In the genomic region with DNA sequence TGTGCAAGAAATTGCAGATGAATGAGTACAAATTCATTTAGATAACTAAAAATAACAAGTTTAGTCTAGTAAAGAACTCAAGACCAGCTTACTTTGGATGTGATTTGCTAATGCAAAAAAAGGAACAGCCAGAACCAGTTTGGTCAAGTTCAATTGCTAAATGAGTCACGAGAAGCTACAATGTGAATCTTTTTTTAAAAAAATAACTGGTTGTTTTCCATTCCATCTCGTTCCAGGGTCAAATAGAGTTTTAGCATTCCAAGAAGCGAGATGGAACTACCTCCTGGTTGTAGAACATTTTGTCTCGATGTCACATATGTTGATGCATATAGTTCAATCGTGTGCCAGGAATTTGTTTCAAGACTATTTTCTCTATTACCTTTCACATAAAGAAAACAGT, we compare ENCODE assay signal across 14 cellular contexts.
DNase-seq lines count a peak whose midpoint lies in the region; ATAC-seq and TF ChIP-seq lines count a peak whose summit lies in the region.
"Had no signal": no experiment of that assay in that cellular context is flagged by ENCODE, and none has a peak within 500 bp of the region (broad histone marks: within the 10 kb centered on the region; RNA-seq: fewer than 3 reads in every experiment).

No MANE protein-coding gene starts in this region.

- POLR2A ChIA-PET in MCF 10A (lab: Yijun Ruan, JAX), result interaction anchor here (0.8 kb wide), 1 partner anchor 24 kb away, joined by 4 read pairs; no protein-coding TSS in a partner anchor

- DNase-seq in MCF 10A (ENCODE audit: unreplicated experiment), result peak; percentile 62
- DNase-seq in breast epithelium (ENCODE audit: low spot score in 2 of 2), result no peak
- peak; percentile 99 for DNase-seq in choroid plexus epithelial cell (ENCODE audit: low read depth)
- no peak for DNase-seq in mesenchymal stem cell
- DNase-seq in vagina (ENCODE audit: extremely low spot score in 2 of 2), result no peak
- DNase-seq in right cardiac atrium, result no peak
- no peak for DNase-seq in Ammon's horn (ENCODE audit: low spot score)
- no peak for DNase-seq in activated T-cell treated with anti-CD3 and anti-CD28 coated beads, Interleukin-2, amount 50 U/mL, for 1 hour
- DNase-seq: COR-L47; endodermal cell; hypothalamus; left lung; stimulated activated CD4-positive, alpha-beta T cell treated with anti-CD3 and anti-CD28 coated beads, Interleukin-4, amount 100 ng/mL, for 24 hours had no signal

- peak overlapping the region; percentile 77 for H3K27ac Mint-ChIP-seq in MCF 10A (ENCODE audit: low read depth, unreplicated experiment)
- H3K27ac Mint-ChIP-seq: brain, endodermal cell had no signal

- H3K36me3 Mint-ChIP-seq in MCF 10A (ENCODE audit: insufficient read depth, unreplicated experiment), result no peaks in the 10 kb centered on the region
- H3K36me3 Mint-ChIP-seq: brain had no signal

- no peak overlapping the region for H2AFZ ChIP-seq in mesenchymal stem cell (ENCODE audit: low read depth, low read length)

- H3K9me3 ChIP-seq in breast epithelium (no peaks in the 10 kb centered on the region), mesenchymal stem cell (ENCODE audit: control insufficient read depth, low read length) (no peaks in the 10 kb centered on the region), vagina (no peaks in the 10 kb centered on the region), right cardiac atrium (ENCODE audit: control insufficient read depth, low read length) (no peaks in the 10 kb centered on the region)
- H3K9me3 ChIP-seq: left lung had no signal

- ATAC-seq in right cardiac atrium, result no peak
- ATAC-seq: left lung had no signal

- no peak overlapping the region for H3K14ac ChIP-seq in mesenchymal stem cell (ENCODE audit: low read length in 2 of 2)

- peaks cover 12% of the 10 kb centered on the region for H3K4me1 Mint-ChIP-seq in MCF 10A (ENCODE audit: insufficient read depth, unreplicated experiment)
- H3K4me1 Mint-ChIP-seq: brain had no signal

- H3K23ac ChIP-seq in mesenchymal stem cell (ENCODE audit: low read length in 2 of 2), result no peak overlapping the region

- TF ChIP-seq POLR2A in breast epithelium (IDR thresholded peaks at IDR 0.05) (no peak), vagina (IDR thresholded peaks at IDR 0.05) (no peak)

- no peak overlapping the region for H3K4ac ChIP-seq in mesenchymal stem cell (ENCODE audit: low read depth in 1 of 2, low read length in 2 of 2)

- H3K9me3 Mint-ChIP-seq in MCF 10A (ENCODE audit: unreplicated experiment), result no peaks in the 10 kb centered on the region
- H3K9me3 Mint-ChIP-seq: brain had no signal

- CTCF ChIA-PET in MCF 10A (lab: Yijun Ruan, JAX), result interaction anchor here (0.6 to 1.7 kb wide), 3 partner anchors 57 to 520 kb away, joined by 3 to 5 read pairs (median 5); no protein-coding TSS in a partner anchor

- no peak overlapping the region for H4K91ac ChIP-seq in mesenchymal stem cell (ENCODE audit: low read length)

- no peaks in the 10 kb centered on the region for H3K79me1 ChIP-seq in mesenchymal stem cell (replicated peaks; ENCODE audit: low read length, poor library complexity, severe bottlenecking)

- peak overlapping the region; percentile 61 for H3K9ac ChIP-seq in mesenchymal stem cell (ENCODE audit: low read length)

- H3K27me3 ChIP-seq in breast epithelium (no peaks in the 10 kb centered on the region), mesenchymal stem cell (ENCODE audit: control insufficient read depth in 1 of 2, insufficient read depth in 1 of 2, low read length in 2 of 2) (no peaks in the 10 kb centered on the region), vagina (no peaks in the 10 kb centered on the region), right cardiac atrium (ENCODE audit: control insufficient read depth, insufficient read depth) (no peaks in the 10 kb centered on the region)
- H3K27me3 ChIP-seq: left lung had no signal

- H2BK15ac ChIP-seq in mesenchymal stem cell (ENCODE audit: low read depth, poor library complexity, severe bottlenecking), result no peak overlapping the region

- H3K4me1 ChIP-seq in breast epithelium (no peaks in the 10 kb centered on the region), mesenchymal stem cell (ENCODE audit: control insufficient read depth, insufficient read depth, low read depth, low read length) (no peaks in the 10 kb centered on the region), vagina (peaks cover 18% of the 10 kb centered on the region), right cardiac atrium (ENCODE audit: control insufficient read depth, insufficient read depth, low read length) (no peaks in the 10 kb centered on the region)
- H3K4me1 ChIP-seq: left lung had no signal

- H4K8ac ChIP-seq in mesenchymal stem cell (ENCODE audit: low read length), result no peak overlapping the region

- H2BK12ac ChIP-seq in mesenchymal stem cell (ENCODE audit: low read length in 2 of 2), result no peak overlapping the region

- intact Hi-C loops in MCF 10A (cut with micrococcal nuclease) (no loop called here), breast epithelium (cut with DNase I; ENCODE audit: low total_unique reads) (no loop called here), vagina (cut with DNase I) (no loop called here), right cardiac atrium (cut with DNase I) (no loop called here)

- H3K18ac ChIP-seq in mesenchymal stem cell (ENCODE audit: low read depth in 1 of 2, low read length in 2 of 2), result no peak overlapping the region

- H3K27ac ChIP-seq in breast epithelium, result no peak overlapping the region
- H3K27ac ChIP-seq in mesenchymal stem cell (ENCODE audit: low read length, poor library complexity, severe bottlenecking), result no peak overlapping the region
- H3K27ac ChIP-seq in vagina, result peak overlapping the region; percentile 47
- H3K27ac ChIP-seq in right cardiac atrium (ENCODE audit: low read length), result no peak overlapping the region
- H3K27ac ChIP-seq: left lung had no signal

- H2BK5ac ChIP-seq in mesenchymal stem cell (ENCODE audit: low read depth, low read length, poor library complexity, severe bottlenecking), result no peak overlapping the region

- no peak overlapping the region for H3K4me3 ChIP-seq in breast epithelium
- H3K4me3 ChIP-seq in choroid plexus epithelial cell (ENCODE audit: low read depth, low read length), result no peak overlapping the region
- H3K4me3 ChIP-seq in mesenchymal stem cell (ENCODE audit: insufficient read depth in 1 of 2, low read depth in 1 of 2, low read length in 2 of 2), result no peak overlapping the region
- no peak overlapping the region for H3K4me3 ChIP-seq in vagina
- no peak overlapping the region for H3K4me3 ChIP-seq in right cardiac atrium (ENCODE audit: low read length)
- H3K4me3 ChIP-seq: left lung had no signal

- H3K36me3 ChIP-seq in breast epithelium (no peaks in the 10 kb centered on the region), mesenchymal stem cell (ENCODE audit: control insufficient read depth in 1 of 2, insufficient read depth in 2 of 2, low read depth in 1 of 2, low read length in 2 of 2) (no peaks in the 10 kb centered on the region), vagina (no peaks in the 10 kb centered on the region)
- H3K36me3 ChIP-seq: left lung had no signal

- no peaks in the 10 kb centered on the region for H3K27me3 Mint-ChIP-seq in MCF 10A (ENCODE audit: insufficient read depth, unreplicated experiment)
- H3K27me3 Mint-ChIP-seq: brain had no signal

- no peak overlapping the region for H2BK120ac ChIP-seq in mesenchymal stem cell (ENCODE audit: low read depth, low read length)

- TF ChIP-seq CTCF in MCF 10A (IDR thresholded peaks at IDR 0.05; ENCODE audit: unreplicated experiment) (no peak), breast epithelium (IDR thresholded peaks at IDR 0.05) (no peak), choroid plexus epithelial cell (conservative IDR thresholded peaks at IDR 0.05; ENCODE audit: low read depth, low read length) (no peak), vagina (IDR thresholded peaks at IDR 0.05) (no peak)

- no peak overlapping the region for H3K4me2 ChIP-seq in mesenchymal stem cell (ENCODE audit: low read length, poor library complexity, severe bottlenecking)

- H2AK5ac ChIP-seq in mesenchymal stem cell (ENCODE audit: low read length, severe bottlenecking), result no peak overlapping the region

- H3K4me3 Mint-ChIP-seq in MCF 10A (ENCODE audit: unreplicated experiment), result no peak overlapping the region
- H3K4me3 Mint-ChIP-seq: brain, endodermal cell had no signal

- WGBS in mesenchymal stem cell, result 83% methylated on average over 3 of the region's 5 CpGs
- 65% methylated on average over 5 of the region's 5 CpGs for WGBS in right cardiac atrium

- BruUV-seq in MCF 10A (replicated peaks; lab: Mats Ljungman, UMichigan), result no TSS peak

Comparison
In these comparisons a context has a peak if more than half of its experiments do, and no peak if none do; other contexts are left out.
1. DNase-seq: peak in MCF 10A (single experiment) and choroid plexus epithelial cell (single experiment); none in breast epithelium (0 of 2), mesenchymal stem cell (single experiment), vagina (0 of 2), right cardiac atrium (0 of 3), Ammon's horn (single experiment) and activated T-cell treated with anti-CD3 and anti-CD28 coated beads, Interleukin-2, amount 50 U/mL, for 1 hour (single experiment).